15 cellular contexts compared by ENCODE assay signal in the genomic region with DNA sequence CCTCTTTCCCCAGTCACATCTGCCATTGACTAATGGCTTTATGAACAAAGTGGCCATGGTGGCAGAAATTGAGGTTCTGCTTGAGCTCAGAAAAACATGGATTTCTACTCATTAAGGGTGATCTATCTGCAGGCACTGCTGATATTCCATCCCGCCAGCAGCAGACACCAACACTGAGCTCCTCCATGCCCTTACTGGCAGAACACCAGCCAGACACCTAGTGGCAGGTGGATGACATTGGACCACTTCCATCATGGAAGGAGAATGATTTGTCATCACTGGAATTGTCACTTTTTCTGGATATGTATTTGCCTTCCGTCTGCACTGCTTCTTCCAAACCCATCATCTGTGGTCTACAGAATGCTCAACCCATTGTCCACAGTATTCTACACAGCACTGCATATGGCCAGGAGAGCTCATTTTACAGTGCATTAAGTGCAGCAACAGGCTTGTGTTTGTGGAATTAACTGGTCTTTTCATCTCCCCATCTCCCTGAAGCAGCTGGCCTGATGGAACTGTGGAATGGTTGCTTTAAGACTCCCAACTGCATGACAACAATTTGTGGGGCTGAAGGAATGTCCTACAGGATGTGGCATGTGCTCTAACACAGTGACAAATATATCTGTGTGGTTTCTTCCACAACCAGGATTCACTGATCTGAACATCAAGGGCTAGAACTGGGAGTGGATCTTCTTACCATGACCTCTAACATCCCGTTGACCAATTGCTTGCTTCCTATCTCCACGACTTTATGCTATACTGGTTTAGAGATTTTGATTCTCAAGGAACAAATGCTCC.
"Had no signal": no experiment of that assay in that cellular context is flagged by ENCODE, and none has a peak within 500 bp of the region (broad histone marks: within the 10 kb centered on the region; RNA-seq: fewer than 3 reads in every experiment).

No MANE protein-coding gene starts in this region.

- H3K4me3 ChIP-seq: cardiac muscle cell, colonic mucosa, gastrocnemius medialis, heart right ventricle, pancreas, thyroid gland, vagina had no signal

- H3K27ac ChIP-seq: cardiac muscle cell, colonic mucosa, gastrocnemius medialis, heart right ventricle, pancreas, thyroid gland, vagina had no signal

- H3K9me3 ChIP-seq: colonic mucosa, gastrocnemius medialis, heart right ventricle, pancreas, thyroid gland, vagina had no signal

- H3K4me1 ChIP-seq: colonic mucosa, gastrocnemius medialis, heart right ventricle, pancreas, thyroid gland, vagina had no signal

- DNase-seq: activated CD4-positive, alpha-beta memory T cell treated with anti-CD3 and anti-CD28 coated beads, Interleukin-2, amount 10 ng/mL, durations not matched to agents 7 days and 5 days; activated CD4-positive, alpha-beta T cell treated with anti-CD3 and anti-CD28 coated beads for 36 hours; activated naive CD4-positive, alpha-beta T cell treated with Interleukin-2 at 50 U/mL for 16 hours; colonic mucosa; effector CD4-positive, alpha-beta T cell; gastrocnemius medialis; heart right ventricle; kidney; left ventricle myocardium superior; mesendoderm; pancreas; thyroid gland had no signal

- H3K27me3 ChIP-seq: cardiac muscle cell, colonic mucosa, pancreas, thyroid gland, vagina had no signal

- H3K4me3 Mint-ChIP-seq: activated CD4-positive, alpha-beta memory T cell treated with anti-CD3 and anti-CD28 coated beads, Interleukin-2, amount 10 ng/mL, durations not matched to agents 7 days and 5 days; activated CD4-positive, alpha-beta T cell treated with anti-CD3 and anti-CD28 coated beads for 36 hours had no signal

- H3K27ac Mint-ChIP-seq: activated CD4-positive, alpha-beta memory T cell treated with anti-CD3 and anti-CD28 coated beads, Interleukin-2, amount 10 ng/mL, durations not matched to agents 7 days and 5 days; activated CD4-positive, alpha-beta T cell treated with anti-CD3 and anti-CD28 coated beads for 36 hours had no signal

- FAIRE-seq: astrocyte, kidney, pancreas had no signal

- H3K9me3 Mint-ChIP-seq: activated CD4-positive, alpha-beta memory T cell treated with anti-CD3 and anti-CD28 coated beads, Interleukin-2, amount 10 ng/mL, durations not matched to agents 7 days and 5 days had no signal

- ATAC-seq: activated CD4-positive, alpha-beta T cell treated with anti-CD3 and anti-CD28 coated beads for 36 hours; gastrocnemius medialis; heart right ventricle; left ventricle myocardium superior; pancreas had no signal

- H3K36me3 ChIP-seq: cardiac muscle cell, colonic mucosa, gastrocnemius medialis, heart right ventricle, pancreas, thyroid gland, vagina had no signal

- H3K4me1 Mint-ChIP-seq: activated CD4-positive, alpha-beta memory T cell treated with anti-CD3 and anti-CD28 coated beads, Interleukin-2, amount 10 ng/mL, durations not matched to agents 7 days and 5 days had no signal

- H3K27me3 Mint-ChIP-seq: activated CD4-positive, alpha-beta memory T cell treated with anti-CD3 and anti-CD28 coated beads, Interleukin-2, amount 10 ng/mL, durations not matched to agents 7 days and 5 days; activated CD4-positive, alpha-beta T cell treated with anti-CD3 and anti-CD28 coated beads for 36 hours had no signal
